In genomic region chrX:154441564-154441963, GRCh38 we compare ENCODE assay signal across 19 cellular contexts. TPM values are rescaled to one million over a fixed set of nuclear protein-coding genes. Genes with fewer than 3 reads are reported as not detected.
DNase-seq lines count a peak whose midpoint lies in the region; ATAC-seq and TF ChIP-seq lines count a peak whose summit lies in the region.
"Had no signal": no experiment of that assay in that cellular context is flagged by ENCODE, and none has a peak within 500 bp of the region (broad histone marks: within the 10 kb centered on the region; RNA-seq: fewer than 3 reads in every experiment).

No MANE protein-coding gene starts in this region.

- H3K4me1 Mint-ChIP-seq in activated CD4-positive, alpha-beta T cell treated with anti-CD3 and anti-CD28 coated beads for 36 hours = peaks cover 26% of the 10 kb centered on the region
- H3K4me1 Mint-ChIP-seq in activated CD4-positive, alpha-beta T cell treated with anti-CD3 and anti-CD28 coated beads, Interleukin-2, amount 10 ng/mL, durations not matched to agents 7 days and 5 days = peaks cover 29% of the 10 kb centered on the region
- H3K4me1 Mint-ChIP-seq in CD4-positive, alpha-beta memory T cell = peaks cover 9 to 57% (median 29%) of the 10 kb centered on the region in 4 donors
- peaks cover 38% of the 10 kb centered on the region for H3K4me1 Mint-ChIP-seq in activated CD4-positive, alpha-beta memory T cell treated with anti-CD3 and anti-CD28 coated beads, Interleukin-2, amount 10 ng/mL, durations not matched to agents 7 days and 5 days
- H3K4me1 Mint-ChIP-seq in nephron progenitor cell (peaks cover 17% of the 10 kb centered on the region), mesothelial cell of epicardium (peaks cover 9% of the 10 kb centered on the region)

- no peak for DNase-seq in activated CD4-positive, alpha-beta T cell treated with anti-CD3 and anti-CD28 coated beads for 36 hours
- no peak for DNase-seq in activated CD4-positive, alpha-beta T cell treated with anti-CD3 and anti-CD28 coated beads, Interleukin-2, amount 10 ng/mL, durations not matched to agents 7 days and 5 days
- peak; percentile 29 to 57 (median 43) for DNase-seq in CD4-positive, alpha-beta memory T cell
- no peak for DNase-seq in activated CD4-positive, alpha-beta memory T cell treated with anti-CD3 and anti-CD28 coated beads, Interleukin-2, amount 10 ng/mL, durations not matched to agents 7 days and 5 days
- DNase-seq in nephron progenitor cell = no peak
- DNase-seq in mesothelial cell of epicardium (ENCODE audit: low spot score in 2 of 2, unreplicated experiment in 2 of 2) = no peak
- DNase-seq in NCI-H526 (lab: John Stamatoyannopoulos, UW) = no peak
- DNase-seq in medulla oblongata (ENCODE audit: extremely low spot score) = no peak
- DNase-seq: DMS79; GOT3; Kasumi-1; MG63; NCI-H1048; NCI-H1436 treated with DMSO at 0.1 percent for 48 hours; NCI-H2029; NCI-H2171; NCI-H748 treated with DMSO at 0.1 percent for 48 hours; NK-92 treated with Interleukin-12 subunit alpha and Interleukin-12 subunit beta, amount 100 ng/mL, for 24 hours; SHP77 had no signal

- H3K9me3 ChIP-seq in CD4-positive, alpha-beta memory T cell (ENCODE audit: control insufficient read depth in 1 of 2, low read length in 2 of 2) = no peaks in the 10 kb centered on the region
- H3K9me3 ChIP-seq: MG63 had no signal

- TF ChIP-seq CTCF in nephron progenitor cell (IDR thresholded peaks at IDR 0.05) (no peak), mesothelial cell of epicardium (IDR thresholded peaks at IDR 0.05; ENCODE audit: unreplicated experiment) (no peak)

- POLR2A ChIA-PET in activated CD4-positive, alpha-beta T cell treated with anti-CD3 and anti-CD28 coated beads for 36 hours (lab: Charles Lee) = no interaction called here
- POLR2A ChIA-PET in activated CD4-positive, alpha-beta T cell treated with anti-CD3 and anti-CD28 coated beads, Interleukin-2, amount 10 ng/mL, durations not matched to agents 7 days and 5 days (lab: Charles Lee) = no interaction called here
- POLR2A ChIA-PET in CD4-positive, alpha-beta memory T cell (lab: Charles Lee; ENCODE audit: partially characterized antibody) = interaction anchor here (0.7 to 8.5 kb wide), 11 partner anchors 9 to 95 kb away, joined by 3 to 42 read pairs (median 6); partner anchors contain the start of genes DNASE1L1, FAM3A, PLXNA3 and RPL10
- POLR2A ChIA-PET in activated CD4-positive, alpha-beta memory T cell treated with anti-CD3 and anti-CD28 coated beads, Interleukin-2, amount 10 ng/mL, durations not matched to agents 7 days and 5 days (lab: Charles Lee) = interaction anchor here (0.8 to 2.4 kb wide), 5 partner anchors 13 to 49 kb away, joined by 3 to 11 read pairs (median 3); partner anchors contain the start of genes ATP6AP1, PLXNA3, RPL10 and SLC10A3

- H3K4me3 ChIP-seq in CD4-positive, alpha-beta memory T cell (ENCODE audit: low read length in 2 of 2) = no peak overlapping the region
- H3K4me3 ChIP-seq: MG63 had no signal

- no peaks in the 10 kb centered on the region for H3K27me3 ChIP-seq in CD4-positive, alpha-beta memory T cell (ENCODE audit: insufficient read depth, low read length)
- H3K27me3 ChIP-seq: MG63 had no signal

- H3K4me3 Mint-ChIP-seq in activated CD4-positive, alpha-beta T cell treated with anti-CD3 and anti-CD28 coated beads for 36 hours = no peak overlapping the region
- H3K4me3 Mint-ChIP-seq in activated CD4-positive, alpha-beta T cell treated with anti-CD3 and anti-CD28 coated beads, Interleukin-2, amount 10 ng/mL, durations not matched to agents 7 days and 5 days = no peak overlapping the region
- H3K4me3 Mint-ChIP-seq in CD4-positive, alpha-beta memory T cell = peak overlapping the region in 7 of 8 donors; percentile 38 to 76 (median 69)
- H3K4me3 Mint-ChIP-seq in activated CD4-positive, alpha-beta memory T cell treated with anti-CD3 and anti-CD28 coated beads, Interleukin-2, amount 10 ng/mL, durations not matched to agents 7 days and 5 days = no peak overlapping the region
- no peak overlapping the region for H3K4me3 Mint-ChIP-seq in nephron progenitor cell
- H3K4me3 Mint-ChIP-seq in mesothelial cell of epicardium = no peak overlapping the region

- H3K9me3 Mint-ChIP-seq in activated CD4-positive, alpha-beta T cell treated with anti-CD3 and anti-CD28 coated beads for 36 hours (ENCODE audit: low read depth) = no peaks in the 10 kb centered on the region
- H3K9me3 Mint-ChIP-seq in activated CD4-positive, alpha-beta T cell treated with anti-CD3 and anti-CD28 coated beads, Interleukin-2, amount 10 ng/mL, durations not matched to agents 7 days and 5 days = no peaks in the 10 kb centered on the region
- peaks cover 0 to 6% (median 0%) of the 10 kb centered on the region in 8 donors for H3K9me3 Mint-ChIP-seq in CD4-positive, alpha-beta memory T cell
- no peaks in the 10 kb centered on the region for H3K9me3 Mint-ChIP-seq in activated CD4-positive, alpha-beta memory T cell treated with anti-CD3 and anti-CD28 coated beads, Interleukin-2, amount 10 ng/mL, durations not matched to agents 7 days and 5 days
- H3K9me3 Mint-ChIP-seq in nephron progenitor cell = peaks cover 51% of the 10 kb centered on the region
- H3K9me3 Mint-ChIP-seq in mesothelial cell of epicardium = no peaks in the 10 kb centered on the region

- H3K27ac ChIP-seq in CD4-positive, alpha-beta memory T cell (ENCODE audit: low read depth, low read length) = peak overlapping the region; percentile 15

- CTCF ChIA-PET in activated CD4-positive, alpha-beta T cell treated with anti-CD3 and anti-CD28 coated beads for 36 hours (lab: Charles Lee) = interaction anchor here (0.7 kb wide), 1 partner anchor 48 kb away, joined by 3 read pairs; no protein-coding TSS in a partner anchor
- CTCF ChIA-PET in activated CD4-positive, alpha-beta T cell treated with anti-CD3 and anti-CD28 coated beads, Interleukin-2, amount 10 ng/mL, durations not matched to agents 7 days and 5 days (lab: Charles Lee) = interaction anchor here (1.1 to 1.5 kb wide), 2 partner anchors 9 to 13 kb away, joined by 3 to 4 read pairs; partner anchors contain the start of gene ATP6AP1
- CTCF ChIA-PET in CD4-positive, alpha-beta memory T cell (lab: Charles Lee; ENCODE audit: partially characterized antibody) = no interaction called here
- CTCF ChIA-PET in activated CD4-positive, alpha-beta memory T cell treated with anti-CD3 and anti-CD28 coated beads, Interleukin-2, amount 10 ng/mL, durations not matched to agents 7 days and 5 days (lab: Charles Lee) = interaction anchor here (1.1 to 1.5 kb wide), 2 partner anchors 14 to 43 kb away, joined by 3 read pairs; no protein-coding TSS in a partner anchor

- peaks cover 13% of the 10 kb centered on the region for H3K36me3 Mint-ChIP-seq in activated CD4-positive, alpha-beta T cell treated with anti-CD3 and anti-CD28 coated beads for 36 hours (ENCODE audit: low read depth)
- peaks cover 7% of the 10 kb centered on the region for H3K36me3 Mint-ChIP-seq in activated CD4-positive, alpha-beta T cell treated with anti-CD3 and anti-CD28 coated beads, Interleukin-2, amount 10 ng/mL, durations not matched to agents 7 days and 5 days (ENCODE audit: low read depth)
- H3K36me3 Mint-ChIP-seq in CD4-positive, alpha-beta memory T cell = peaks cover 0 to 19% of the 10 kb centered on the region in 2 donors
- peaks cover 23% of the 10 kb centered on the region for H3K36me3 Mint-ChIP-seq in activated CD4-positive, alpha-beta memory T cell treated with anti-CD3 and anti-CD28 coated beads, Interleukin-2, amount 10 ng/mL, durations not matched to agents 7 days and 5 days (ENCODE audit: low read depth)
- H3K36me3 Mint-ChIP-seq in nephron progenitor cell (ENCODE audit: low read depth) = no peaks in the 10 kb centered on the region
- H3K36me3 Mint-ChIP-seq in mesothelial cell of epicardium = peaks cover 3% of the 10 kb centered on the region

- peak overlapping the region; percentile 51 for H3K27ac Mint-ChIP-seq in activated CD4-positive, alpha-beta T cell treated with anti-CD3 and anti-CD28 coated beads for 36 hours
- H3K27ac Mint-ChIP-seq in activated CD4-positive, alpha-beta T cell treated with anti-CD3 and anti-CD28 coated beads, Interleukin-2, amount 10 ng/mL, durations not matched to agents 7 days and 5 days = no peak overlapping the region
- H3K27ac Mint-ChIP-seq in CD4-positive, alpha-beta memory T cell = peak overlapping the region; percentile 47 to 91 (median 81)
- peak overlapping the region; percentile 72 for H3K27ac Mint-ChIP-seq in activated CD4-positive, alpha-beta memory T cell treated with anti-CD3 and anti-CD28 coated beads, Interleukin-2, amount 10 ng/mL, durations not matched to agents 7 days and 5 days
- H3K27ac Mint-ChIP-seq in nephron progenitor cell = peak overlapping the region; percentile 36
- H3K27ac Mint-ChIP-seq in mesothelial cell of epicardium = no peak overlapping the region

- no peak for ATAC-seq in activated CD4-positive, alpha-beta T cell treated with anti-CD3 and anti-CD28 coated beads for 36 hours

- no peaks in the 10 kb centered on the region for H3K27me3 Mint-ChIP-seq in activated CD4-positive, alpha-beta T cell treated with anti-CD3 and anti-CD28 coated beads for 36 hours
- no peaks in the 10 kb centered on the region for H3K27me3 Mint-ChIP-seq in activated CD4-positive, alpha-beta T cell treated with anti-CD3 and anti-CD28 coated beads, Interleukin-2, amount 10 ng/mL, durations not matched to agents 7 days and 5 days
- H3K27me3 Mint-ChIP-seq in CD4-positive, alpha-beta memory T cell = no peaks in the 10 kb centered on the region
- no peaks in the 10 kb centered on the region for H3K27me3 Mint-ChIP-seq in activated CD4-positive, alpha-beta memory T cell treated with anti-CD3 and anti-CD28 coated beads, Interleukin-2, amount 10 ng/mL, durations not matched to agents 7 days and 5 days
- H3K27me3 Mint-ChIP-seq in nephron progenitor cell (ENCODE audit: low read depth, poor library complexity) (no peaks in the 10 kb centered on the region), mesothelial cell of epicardium (ENCODE audit: low read depth) (no peaks in the 10 kb centered on the region)

- intact Hi-C loops in activated CD4-positive, alpha-beta T cell treated with anti-CD3 and anti-CD28 coated beads for 36 hours (cut with DNase I, micrococcal nuclease) = loop anchor here in 1 of 2 experiments (5.0 kb wide), 1 partner anchor 36 kb away; the partner anchor contains the start of gene LAGE3
- intact Hi-C loops in CD4-positive, alpha-beta memory T cell (cut with micrococcal nuclease) = loop anchor here (5.0 kb wide), 2 partner anchors 36 to 51 kb away; partner anchors contain the start of genes LAGE3 and SLC10A3

- H3K4me1 ChIP-seq in CD4-positive, alpha-beta memory T cell (ENCODE audit: insufficient read depth, low read length) = peaks cover 63% of the 10 kb centered on the region

- H3K36me3 ChIP-seq in CD4-positive, alpha-beta memory T cell (ENCODE audit: insufficient read depth, low read length) = no peaks in the 10 kb centered on the region

RNA-seq across cellular contexts. Expression of gene FAM50A, which starts 2.4 kb away (rescaled TPM):
- total RNA-seq in activated CD4-positive, alpha-beta T cell treated with anti-CD3 and anti-CD28 coated beads for 36 hours = 10 to 100 TPM; 40.9 to 50.0 TPM
- total RNA-seq in activated CD4-positive, alpha-beta T cell treated with anti-CD3 and anti-CD28 coated beads, Interleukin-2, amount 10 ng/mL, durations not matched to agents 7 days and 5 days = 10 to 100 TPM; 54.3 to 66.9 TPM
- total RNA-seq in CD4-positive, alpha-beta memory T cell = 10 to 100 TPM; 65.2 to 70.3 TPM
- 10 to 100 TPM; 35.6 to 68.1 TPM for polyA plus RNA-seq in CD4-positive, alpha-beta memory T cell
- total RNA-seq in activated CD4-positive, alpha-beta memory T cell treated with anti-CD3 and anti-CD28 coated beads, Interleukin-2, amount 10 ng/mL, durations not matched to agents 7 days and 5 days = 10 to 100 TPM; 62.4 to 65.4 TPM
- 52.5 to 57.6 TPM (median 54.1 TPM) in 3 replicates for total RNA-seq in mesothelial cell of epicardium

RNA-seq across cellular contexts. Expression of gene GDI1, which starts 4.6 kb away (rescaled TPM):
- 100 to 1,000 TPM; 100 to 117 TPM for total RNA-seq in activated CD4-positive, alpha-beta T cell treated with anti-CD3 and anti-CD28 coated beads for 36 hours
- total RNA-seq in activated CD4-positive, alpha-beta T cell treated with anti-CD3 and anti-CD28 coated beads, Interleukin-2, amount 10 ng/mL, durations not matched to agents 7 days and 5 days = 100 to 1,000 TPM; 118 to 123 TPM
- 100 to 1,000 TPM; 212 to 220 TPM for total RNA-seq in CD4-positive, alpha-beta memory T cell
- polyA plus RNA-seq in CD4-positive, alpha-beta memory T cell = 10 to 100 TPM; 48.2 to 63.9 TPM
- total RNA-seq in activated CD4-positive, alpha-beta memory T cell treated with anti-CD3 and anti-CD28 coated beads, Interleukin-2, amount 10 ng/mL, durations not matched to agents 7 days and 5 days = 100 to 1,000 TPM; 114 to 117 TPM
- 142 to 150 TPM (median 144 TPM) in 3 replicates for total RNA-seq in mesothelial cell of epicardium

RNA-seq across cellular contexts. Expression of gene ATP6AP1, which starts 13.1 kb away (rescaled TPM):
- 10 to 100 TPM; 25.6 to 28.6 TPM for total RNA-seq in activated CD4-positive, alpha-beta T cell treated with anti-CD3 and anti-CD28 coated beads for 36 hours
- 10 to 100 TPM; 46.1 to 46.9 TPM for total RNA-seq in activated CD4-positive, alpha-beta T cell treated with anti-CD3 and anti-CD28 coated beads, Interleukin-2, amount 10 ng/mL, durations not matched to agents 7 days and 5 days
- 10 to 100 TPM; 60.4 to 62.6 TPM for total RNA-seq in CD4-positive, alpha-beta memory T cell
- 100 to 1,000 TPM; 114 to 149 TPM for polyA plus RNA-seq in CD4-positive, alpha-beta memory T cell
- 10 to 100 TPM; 52.3 to 53.2 TPM for total RNA-seq in activated CD4-positive, alpha-beta memory T cell treated with anti-CD3 and anti-CD28 coated beads, Interleukin-2, amount 10 ng/mL, durations not matched to agents 7 days and 5 days
- total RNA-seq in mesothelial cell of epicardium = 77.6 to 78.2 TPM (median 78.2 TPM) in 3 replicates

RNA-seq across cellular contexts. Expression of gene PLXNA3, which starts 16.5 kb away (rescaled TPM):
- total RNA-seq in activated CD4-positive, alpha-beta T cell treated with anti-CD3 and anti-CD28 coated beads for 36 hours = 10 to 100 TPM; 23.2 to 25.3 TPM
- 10 to 100 TPM; 26.2 to 28.3 TPM for total RNA-seq in activated CD4-positive, alpha-beta T cell treated with anti-CD3 and anti-CD28 coated beads, Interleukin-2, amount 10 ng/mL, durations not matched to agents 7 days and 5 days
- total RNA-seq in CD4-positive, alpha-beta memory T cell = 10 to 100 TPM; 78.8 to 90.3 TPM
- 1 to 10 TPM in 1 of 2 donors, under 1 TPM in 1; 0.29 to 1.2 TPM for polyA plus RNA-seq in CD4-positive, alpha-beta memory T cell
- 10 to 100 TPM; 49.3 to 52.8 TPM for total RNA-seq in activated CD4-positive, alpha-beta memory T cell treated with anti-CD3 and anti-CD28 coated beads, Interleukin-2, amount 10 ng/mL, durations not matched to agents 7 days and 5 days
- 126 to 133 TPM (median 128 TPM) in 3 replicates for total RNA-seq in mesothelial cell of epicardium

RNA-seq across cellular contexts. Expression of gene TAFAZZIN, which starts 30.2 kb away (rescaled TPM):
- 10 to 100 TPM; 43.8 to 49.0 TPM for total RNA-seq in activated CD4-positive, alpha-beta T cell treated with anti-CD3 and anti-CD28 coated beads for 36 hours
- total RNA-seq in activated CD4-positive, alpha-beta T cell treated with anti-CD3 and anti-CD28 coated beads, Interleukin-2, amount 10 ng/mL, durations not matched to agents 7 days and 5 days = 100 to 1,000 TPM in 1 of 2 experiments, 10 to 100 TPM in 1; 86.6 to 104 TPM
- 100 to 1,000 TPM; 139 to 141 TPM for total RNA-seq in CD4-positive, alpha-beta memory T cell
- 10 to 100 TPM; 47.3 to 48.2 TPM for polyA plus RNA-seq in CD4-positive, alpha-beta memory T cell
- 10 to 100 TPM; 93.7 to 93.9 TPM for total RNA-seq in activated CD4-positive, alpha-beta memory T cell treated with anti-CD3 and anti-CD28 coated beads, Interleukin-2, amount 10 ng/mL, durations not matched to agents 7 days and 5 days
- total RNA-seq in mesothelial cell of epicardium = 36.7 to 40.8 TPM (median 40.3 TPM) in 3 replicates

Comparison
In these comparisons a context has a peak if more than half of its experiments do, and no peak if none do; other contexts are left out.
1. H3K27ac Mint-ChIP-seq: peak in activated CD4-positive, alpha-beta T cell treated with anti-CD3 and anti-CD28 coated beads for 36 hours (single experiment), CD4-positive, alpha-beta memory T cell (7 of 7), activated CD4-positive, alpha-beta memory T cell treated with anti-CD3 and anti-CD28 coated beads, Interleukin-2, amount 10 ng/mL, durations not matched to agents 7 days and 5 days (single experiment) and nephron progenitor cell (single experiment); none in activated CD4-positive, alpha-beta T cell treated with anti-CD3 and anti-CD28 coated beads, Interleukin-2, amount 10 ng/mL, durations not matched to agents 7 days and 5 days (single experiment) and mesothelial cell of epicardium (single experiment).
2. DNase-seq: peak in CD4-positive, alpha-beta memory T cell (5 of 5); none in activated CD4-positive, alpha-beta T cell treated with anti-CD3 and anti-CD28 coated beads for 36 hours (single experiment), activated CD4-positive, alpha-beta T cell treated with anti-CD3 and anti-CD28 coated beads, Interleukin-2, amount 10 ng/mL, durations not matched to agents 7 days and 5 days (single experiment), activated CD4-positive, alpha-beta memory T cell treated with anti-CD3 and anti-CD28 coated beads, Interleukin-2, amount 10 ng/mL, durations not matched to agents 7 days and 5 days (single experiment), nephron progenitor cell (single experiment), mesothelial cell of epicardium (0 of 2), NCI-H526 (0 of 2) and medulla oblongata (single experiment).
3. H3K4me3 Mint-ChIP-seq: peak in CD4-positive, alpha-beta memory T cell (7 of 8); none in activated CD4-positive, alpha-beta T cell treated with anti-CD3 and anti-CD28 coated beads for 36 hours (single experiment), activated CD4-positive, alpha-beta T cell treated with anti-CD3 and anti-CD28 coated beads, Interleukin-2, amount 10 ng/mL, durations not matched to agents 7 days and 5 days (single experiment), activated CD4-positive, alpha-beta memory T cell treated with anti-CD3 and anti-CD28 coated beads, Interleukin-2, amount 10 ng/mL, durations not matched to agents 7 days and 5 days (single experiment), nephron progenitor cell (single experiment) and mesothelial cell of epicardium (single experiment).
4. POLR2A ChIA-PET loops: an anchor here in CD4-positive, alpha-beta memory T cell (0.7 to 8.5 kb wide) and activated CD4-positive, alpha-beta memory T cell treated with anti-CD3 and anti-CD28 coated beads, Interleukin-2, amount 10 ng/mL, durations not matched to agents 7 days and 5 days (0.8 to 2.4 kb wide); none called in activated CD4-positive, alpha-beta T cell treated with anti-CD3 and anti-CD28 coated beads for 36 hours and activated CD4-positive, alpha-beta T cell treated with anti-CD3 and anti-CD28 coated beads, Interleukin-2, amount 10 ng/mL, durations not matched to agents 7 days and 5 days.